Comparison of ENCODE assay signal across 8 cellular contexts in genomic region chr7:30800785-30801252, GRCh38. TPM values are rescaled to one million over a fixed set of nuclear protein-coding genes. Genes with fewer than 3 reads are reported as not detected.
A peak's percentile ranks its signal among the peaks of the same experiment; 100 is the strongest.
DNase-seq lines count a peak whose midpoint lies in the region; ATAC-seq and TF ChIP-seq lines count a peak whose summit lies in the region.

No MANE protein-coding gene starts in this region.

- H3K4me3 ChIP-seq in osteoblast (ENCODE audit: insufficient read depth, low read length), result no peak overlapping the region

- H3K79me2 ChIP-seq in osteoblast (ENCODE audit: insufficient read depth, low read length), result no peaks in the 10 kb centered on the region

- H2AFZ ChIP-seq in osteoblast (ENCODE audit: low read length), result no peak overlapping the region

- ATAC-seq in HG03066 (IDR thresholded peaks at IDR 0.05; ENCODE audit: low read depth, unreplicated experiment), result peak; percentile 17

- peaks cover 8% of the 10 kb centered on the region for H3K27me3 ChIP-seq in osteoblast (ENCODE audit: insufficient read depth, low read length)

- peak overlapping the region; percentile 42 for H3K4me2 ChIP-seq in osteoblast (ENCODE audit: insufficient read depth, low read length)

- H3K36me3 ChIP-seq in osteoblast (ENCODE audit: insufficient read depth, low read length), result no peaks in the 10 kb centered on the region

- no peaks in the 10 kb centered on the region for H3K9me3 ChIP-seq in osteoblast (ENCODE audit: low read depth, low read length)

- DNase-seq in AG08396 (ENCODE audit: low spot score) (peak; percentile 68), NCI-H345 (lab: John Stamatoyannopoulos, UW) (peak; percentile 68), foreskin melanocyte (peak; percentile 78), osteoblast (ENCODE audit: insufficient read length, low spot score, missing footprints) (peak; percentile 90), KG1 (lab: John Stamatoyannopoulos, UW) (no peak)
- DNase-seq in activated CD4-positive, alpha-beta T cell treated with anti-CD3 and anti-CD28 coated beads, Interleukin-2, amount 50 U/mL, for 1 hour, result peak; percentile 8

- H3K27ac ChIP-seq in osteoblast (ENCODE audit: low read depth, low read length), result no peak overlapping the region

- TF ChIP-seq CTCF in GM12872 (IDR thresholded peaks at IDR 0.05; ENCODE audit: insufficient read depth, low read depth, low read length) (peak; percentile 72), osteoblast (IDR thresholded peaks at IDR 0.05; ENCODE audit: extremely low read depth, low read depth, low read length) (peak; percentile 82)

- H3K4me1 ChIP-seq in osteoblast (ENCODE audit: insufficient read depth, low read length), result peaks cover 56% of the 10 kb centered on the region

- H4K20me1 ChIP-seq in osteoblast (ENCODE audit: insufficient read depth, low read length), result peaks cover 22% of the 10 kb centered on the region

RNA-seq across cellular contexts. Expression of gene MINDY4, which starts 29.6 kb away (rescaled TPM):
- 8.5 and 10.5 TPM in 2 replicates for total RNA-seq in osteoblast

RNA-seq across cellular contexts. Expression of gene INMT, which starts 48.9 kb away (rescaled TPM):
- total RNA-seq in osteoblast, result 0.72 and 1.5 TPM in 2 replicates
